Comparison of ENCODE assay signal across 1 cellular context in genomic region chr14:28754209-28754985, GRCh38.
TF ChIP-seq lines count a peak whose summit lies in the region.

No MANE protein-coding gene starts in this region.

TF ChIP-seq in GM12878, 131 proteins besides CTCF, POLR2A, EP300 and RAD21 (continued from another document):
- TF ChIP-seq ZNF592 (IDR thresholded peaks at IDR 0.05): 0 out of 2 replicates have a peak, but pooled peaks have one; percentile 36
- no peak for TF ChIP-seq STAT1 (conservative IDR thresholded peaks at IDR 0.05)
- no peak for TF ChIP-seq ZBTB33 (IDR thresholded peaks at IDR 0.05)
- TF ChIP-seq CBX3 (IDR thresholded peaks at IDR 0.05; ENCODE audit: borderline replicate concordance, low read depth): no peak
- no peak for TF ChIP-seq ZNF687 (IDR thresholded peaks at IDR 0.05)
